ENCODE assay signal across 1 cellular context in genomic region chr12:44834996-44835395, GRCh38. TPM values are rescaled to one million over a fixed set of nuclear protein-coding genes. Genes with fewer than 3 reads are reported as not detected.
"Had no signal": no experiment of that assay in that cellular context is flagged by ENCODE, and none has a peak within 500 bp of the region (broad histone marks: within the 10 kb centered on the region; RNA-seq: fewer than 3 reads in every experiment).

No MANE protein-coding gene starts in this region.

RNA-seq across cellular contexts. Expression of gene NELL2, which starts 41.1 kb away (rescaled TPM):
- total RNA-seq: bronchial epithelial cell had no signal
